In genomic region chr2:185144159-185144919, GRCh38 we compare ENCODE assay signal across 24 cellular contexts.
DNase-seq lines count a peak whose midpoint lies in the region; ATAC-seq and TF ChIP-seq lines count a peak whose summit lies in the region.
"Had no signal": no experiment of that assay in that cellular context is flagged by ENCODE, and none has a peak within 500 bp of the region (broad histone marks: within the 10 kb centered on the region; RNA-seq: fewer than 3 reads in every experiment).

No MANE protein-coding gene starts in this region.

- no peak overlapping the region for H3K4me3 Mint-ChIP-seq in WTC11
- H3K4me3 Mint-ChIP-seq in stimulated activated memory B cell treated with anti-CD40 and anti-IgM and Interleukin-4, amounts not matched to agents 10 μg/mL and 1 μg/mL and 100 μg/mL, for 72 hours, result no peak overlapping the region
- H3K4me3 Mint-ChIP-seq in activated naive CD4-positive, alpha-beta T cell treated with anti-CD3 and anti-CD28 coated beads for 36 hours, result no peak overlapping the region
- H3K4me3 Mint-ChIP-seq: activated CD4-positive, alpha-beta memory T cell treated with anti-CD3 and anti-CD28 coated beads, Interleukin-2, amount 10 ng/mL, durations not matched to agents 7 days and 5 days; HFFc6; stimulated activated naive CD8-positive, alpha-beta T cell treated with anti-CD3 and anti-CD28 coated beads, Interleukin-15, Interleukin-2, amounts not matched to agents 100 ng/mL and 50 ng/mL, for 24 hours had no signal

- no peak for TF ChIP-seq POLR2A in esophagus muscularis mucosa (IDR thresholded peaks at IDR 0.05; ENCODE audit: low read depth)

- no peaks in the 10 kb centered on the region for H3K36me3 ChIP-seq in esophagus muscularis mucosa
- H3K36me3 ChIP-seq: adrenal gland, heart left ventricle, left lung, Peyer's patch, prostate gland, tibial nerve had no signal

- no peak overlapping the region for H3K27ac Mint-ChIP-seq in WTC11
- H3K27ac Mint-ChIP-seq in stimulated activated memory B cell treated with anti-CD40 and anti-IgM and Interleukin-4, amounts not matched to agents 10 μg/mL and 1 μg/mL and 100 μg/mL, for 72 hours, result no peak overlapping the region
- H3K27ac Mint-ChIP-seq in activated naive CD4-positive, alpha-beta T cell treated with anti-CD3 and anti-CD28 coated beads for 36 hours, result no peak overlapping the region
- H3K27ac Mint-ChIP-seq: activated CD4-positive, alpha-beta memory T cell treated with anti-CD3 and anti-CD28 coated beads, Interleukin-2, amount 10 ng/mL, durations not matched to agents 7 days and 5 days; HFFc6; stimulated activated naive CD8-positive, alpha-beta T cell treated with anti-CD3 and anti-CD28 coated beads, Interleukin-15, Interleukin-2, amounts not matched to agents 100 ng/mL and 50 ng/mL, for 24 hours had no signal

- no peaks in the 10 kb centered on the region for H3K27me3 ChIP-seq in esophagus muscularis mucosa
- H3K27me3 ChIP-seq: adrenal gland, heart left ventricle, left lung, Peyer's patch, tibial nerve had no signal

- H3K36me3 Mint-ChIP-seq in WTC11, result peaks cover 12% of the 10 kb centered on the region; the same call in 1 of the 2 replicates
- H3K36me3 Mint-ChIP-seq in stimulated activated memory B cell treated with anti-CD40 and anti-IgM and Interleukin-4, amounts not matched to agents 10 μg/mL and 1 μg/mL and 100 μg/mL, for 72 hours, result no peaks in the 10 kb centered on the region
- no peaks in the 10 kb centered on the region for H3K36me3 Mint-ChIP-seq in activated naive CD4-positive, alpha-beta T cell treated with anti-CD3 and anti-CD28 coated beads for 36 hours (ENCODE audit: low read depth)

- H3K27ac ChIP-seq in esophagus muscularis mucosa (replicated peaks in 1 of 4), result no peak overlapping the region
- H3K27ac ChIP-seq: adrenal gland, heart left ventricle, left lung, Peyer's patch, prostate gland, skin epidermis, tibial nerve had no signal

- no peaks in the 10 kb centered on the region for H3K9me3 ChIP-seq in esophagus muscularis mucosa
- H3K9me3 ChIP-seq: heart left ventricle, left lung, Peyer's patch, prostate gland, tibial nerve had no signal

- H3K4me1 ChIP-seq in esophagus muscularis mucosa, result no peaks in the 10 kb centered on the region
- H3K4me1 ChIP-seq: adrenal gland, heart left ventricle, left lung, Peyer's patch, prostate gland, tibial nerve had no signal

- POLR2A ChIA-PET in WTC11 (lab: Charles Lee), result no interaction called here

- CTCF ChIA-PET in WTC11 (lab: Charles Lee), result no interaction called here
- CTCF ChIA-PET in activated naive CD4-positive, alpha-beta T cell treated with anti-CD3 and anti-CD28 coated beads for 36 hours (lab: Charles Lee), result no interaction called here

- peaks cover 7% of the 10 kb centered on the region for H3K4me1 Mint-ChIP-seq in WTC11
- no peaks in the 10 kb centered on the region for H3K4me1 Mint-ChIP-seq in stimulated activated memory B cell treated with anti-CD40 and anti-IgM and Interleukin-4, amounts not matched to agents 10 μg/mL and 1 μg/mL and 100 μg/mL, for 72 hours
- H3K4me1 Mint-ChIP-seq in activated naive CD4-positive, alpha-beta T cell treated with anti-CD3 and anti-CD28 coated beads for 36 hours (ENCODE audit: low read depth), result no peaks in the 10 kb centered on the region
- H3K4me1 Mint-ChIP-seq: activated CD4-positive, alpha-beta memory T cell treated with anti-CD3 and anti-CD28 coated beads, Interleukin-2, amount 10 ng/mL, durations not matched to agents 7 days and 5 days had no signal

- H3K9me3 Mint-ChIP-seq in WTC11, result peaks cover 13% of the 10 kb centered on the region
- H3K9me3 Mint-ChIP-seq in stimulated activated memory B cell treated with anti-CD40 and anti-IgM and Interleukin-4, amounts not matched to agents 10 μg/mL and 1 μg/mL and 100 μg/mL, for 72 hours, result peaks cover 5% of the 10 kb centered on the region
- no peaks in the 10 kb centered on the region for H3K9me3 Mint-ChIP-seq in activated naive CD4-positive, alpha-beta T cell treated with anti-CD3 and anti-CD28 coated beads for 36 hours
- H3K9me3 Mint-ChIP-seq: stimulated activated naive CD8-positive, alpha-beta T cell treated with anti-CD3 and anti-CD28 coated beads, Interleukin-15, Interleukin-2, amounts not matched to agents 100 ng/mL and 50 ng/mL, for 24 hours had no signal

- peak; percentile 51 for ATAC-seq in WTC11
- ATAC-seq in stimulated activated memory B cell treated with anti-CD40 and anti-IgM and Interleukin-4, amounts not matched to agents 10 μg/mL and 1 μg/mL and 100 μg/mL, for 72 hours, result peak; percentile 53
- ATAC-seq in GM21576 (IDR thresholded peaks at IDR 0.05; ENCODE audit: unreplicated experiment), result no peak
- ATAC-seq: heart left ventricle, left lung had no signal

- H3K27me3 Mint-ChIP-seq in WTC11 (ENCODE audit: low read depth), result no peaks in the 10 kb centered on the region
- no peaks in the 10 kb centered on the region for H3K27me3 Mint-ChIP-seq in stimulated activated memory B cell treated with anti-CD40 and anti-IgM and Interleukin-4, amounts not matched to agents 10 μg/mL and 1 μg/mL and 100 μg/mL, for 72 hours
- no peaks in the 10 kb centered on the region for H3K27me3 Mint-ChIP-seq in activated naive CD4-positive, alpha-beta T cell treated with anti-CD3 and anti-CD28 coated beads for 36 hours (ENCODE audit: low read depth)
- H3K27me3 Mint-ChIP-seq: activated CD4-positive, alpha-beta memory T cell treated with anti-CD3 and anti-CD28 coated beads, Interleukin-2, amount 10 ng/mL, durations not matched to agents 7 days and 5 days; stimulated activated naive CD8-positive, alpha-beta T cell treated with anti-CD3 and anti-CD28 coated beads, Interleukin-15, Interleukin-2, amounts not matched to agents 100 ng/mL and 50 ng/mL, for 24 hours had no signal

- no peak for TF ChIP-seq CTCF in WTC11 (IDR thresholded peaks at IDR 0.05)
- TF ChIP-seq CTCF in esophagus muscularis mucosa (IDR thresholded peaks at IDR 0.05), result no peak

- intact Hi-C loops in esophagus muscularis mucosa (cut with DNase I), result no loop called here
- intact Hi-C loops in activated naive CD4-positive, alpha-beta T cell treated with anti-CD3 and anti-CD28 coated beads for 36 hours (cut with micrococcal nuclease), result no loop called here

- peak; percentile 15 for DNase-seq in NCI-H1092 treated with DMSO at 0.1 percent for 48 hours (lab: John Stamatoyannopoulos, UW)
- DNase-seq in NCI-H1092 (lab: John Stamatoyannopoulos, UW), result no peak
- DNase-seq in NCI-H345 (lab: John Stamatoyannopoulos, UW), result peak; percentile 60
- no peak for DNase-seq in WTC11 (ENCODE audit: low spot score)
- DNase-seq in esophagus muscularis mucosa (ENCODE audit: extremely low spot score), result no peak
- no peak for DNase-seq in activated naive CD4-positive, alpha-beta T cell treated with anti-CD3 and anti-CD28 coated beads for 36 hours
- DNase-seq: 8988T; activated CD4-positive, alpha-beta memory T cell treated with anti-CD3 and anti-CD28 coated beads, Interleukin-2, amount 10 ng/mL, durations not matched to agents 7 days and 5 days; activated CD4-positive, CD25-positive, alpha-beta regulatory T cell; activated gamma-delta T cell treated with Interleukin-2 at 50 U/mL for 16 hours; activated T-cell treated with anti-CD3 and anti-CD28 coated beads for 4 hours; adrenal gland; dermis blood vessel endothelial cell; HFFc6; NCI-H187 treated with DMSO at 0.1 percent for 48 hours; Peyer's patch had no signal

- WGBS in esophagus muscularis mucosa, result 82% methylated on average over 7 of the region's 7 CpGs

- TF ChIP-seq EP300 in esophagus muscularis mucosa (IDR thresholded peaks at IDR 0.05), result no peak

- no peak overlapping the region for H3K4me3 ChIP-seq in esophagus muscularis mucosa
- H3K4me3 ChIP-seq: adrenal gland, heart left ventricle, left lung, Peyer's patch, prostate gland, skin epidermis, tibial nerve had no signal

TF ChIP-seq in WTC11, 78 proteins besides CTCF, POLR2A, EP300 and RAD21:
- TF ChIP-seq ZNF423 (CRISPR knock-in tag; IDR thresholded peaks at IDR 0.05), result peak; percentile 47; the same call in 1 of the 2 replicates
- no peak for TF ChIP-seq ZNF281 (CRISPR knock-in tag; IDR thresholded peaks at IDR 0.05)
- no peak for TF ChIP-seq ZNF219 (CRISPR knock-in tag; IDR thresholded peaks at IDR 0.05; ENCODE audit: borderline replicate concordance)
- TF ChIP-seq, protein P1, sequence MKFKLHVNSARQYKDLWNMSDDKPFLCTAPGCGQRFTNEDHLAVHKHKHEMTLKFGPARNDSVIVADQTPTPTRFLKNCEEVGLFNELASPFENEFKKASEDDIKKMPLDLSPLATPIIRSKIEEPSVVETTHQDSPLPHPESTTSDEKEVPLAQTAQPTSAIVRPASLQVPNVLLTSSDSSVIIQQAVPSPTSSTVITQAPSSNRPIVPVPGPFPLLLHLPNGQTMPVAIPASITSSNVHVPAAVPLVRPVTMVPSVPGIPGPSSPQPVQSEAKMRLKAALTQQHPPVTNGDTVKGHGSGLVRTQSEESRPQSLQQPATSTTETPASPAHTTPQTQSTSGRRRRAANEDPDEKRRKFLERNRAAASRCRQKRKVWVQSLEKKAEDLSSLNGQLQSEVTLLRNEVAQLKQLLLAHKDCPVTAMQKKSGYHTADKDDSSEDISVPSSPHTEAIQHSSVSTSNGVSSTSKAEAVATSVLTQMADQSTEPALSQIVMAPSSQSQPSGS (CRISPR knock-in tag; IDR thresholded peaks at IDR 0.05; ENCODE audit: borderline replicate concordance, low read depth), result no peak
TF ChIP-seq in WTC11: peak in this region for 1.

Comparison
In these comparisons a context has a peak if more than half of its experiments do, and no peak if none do; other contexts are left out.
1. DNase-seq: peak in NCI-H1092 treated with DMSO at 0.1 percent for 48 hours (single experiment) and NCI-H345 (single experiment); none in NCI-H1092 (single experiment), WTC11 (single experiment), esophagus muscularis mucosa (single experiment) and activated naive CD4-positive, alpha-beta T cell treated with anti-CD3 and anti-CD28 coated beads for 36 hours (single experiment).